ENCODE assay signal across 16 cellular contexts in genomic region chr14:62118461-62118860, GRCh38.
DNase-seq lines count a peak whose midpoint lies in the region; ATAC-seq and TF ChIP-seq lines count a peak whose summit lies in the region.
"Had no signal": no experiment of that assay in that cellular context is flagged by ENCODE, and none has a peak within 500 bp of the region (broad histone marks: within the 10 kb centered on the region; RNA-seq: fewer than 3 reads in every experiment).

No MANE protein-coding gene starts in this region.

- H3F3A ChIP-seq in neural progenitor cell (ENCODE audit: low read depth) = peaks cover 5% of the 10 kb centered on the region

- no peak overlapping the region for H3K27ac ChIP-seq in Karpas-422 (ENCODE audit: low read length)
- H3K27ac ChIP-seq in neural progenitor cell = no peak overlapping the region
- H3K27ac ChIP-seq: BLaER1, GM23248 had no signal

- no peaks in the 10 kb centered on the region for H3K36me3 Mint-ChIP-seq in neural progenitor cell
- H3K36me3 Mint-ChIP-seq in activated T-cell treated with anti-CD3 and anti-CD28 coated beads, Interleukin-2, amount 50 U/mL, for 4 hours (ENCODE audit: insufficient read depth) = no peaks in the 10 kb centered on the region
- H3K36me3 Mint-ChIP-seq: CD8-positive, alpha-beta memory T cell had no signal

- DNase-seq in Karpas-422 (no peak), neural progenitor cell (ENCODE audit: low spot score) (no peak), kidney tubule cell (ENCODE audit: low spot score) (no peak), 8988T (no peak)
- no peak for DNase-seq in activated T-cell treated with anti-CD3 and anti-CD28 coated beads, Interleukin-2, amount 50 U/mL, for 4 hours
- no peak for DNase-seq in stimulated activated naive CD8-positive, alpha-beta T cell treated with anti-CD3 and anti-CD28 coated beads, Interleukin-15, Interleukin-2, amounts not matched to agents 100 U/mL and 50 U/mL, for 24 hours
- DNase-seq: CD8-positive, alpha-beta memory T cell; DND-41; NCI-H1092; NCI-H187 had no signal

- peak overlapping the region; percentile 31 for H3K4me3 Mint-ChIP-seq in neural progenitor cell
- no peak overlapping the region for H3K4me3 Mint-ChIP-seq in activated T-cell treated with anti-CD3 and anti-CD28 coated beads, Interleukin-2, amount 50 U/mL, for 4 hours

- peaks cover 10% of the 10 kb centered on the region for H3K27me3 Mint-ChIP-seq in neural progenitor cell (ENCODE audit: insufficient read depth, low read depth)
- H3K27me3 Mint-ChIP-seq in activated T-cell treated with anti-CD3 and anti-CD28 coated beads, Interleukin-2, amount 50 U/mL, for 4 hours (ENCODE audit: low read depth) = peaks cover 55% of the 10 kb centered on the region

- H3K27me3 ChIP-seq in Karpas-422 (ENCODE audit: low read length) (no peaks in the 10 kb centered on the region; the same call in 1 of the 2 replicates), endocrine pancreas (ENCODE audit: control insufficient read depth, insufficient read depth, low read length) (no peaks in the 10 kb centered on the region), neural progenitor cell (peaks cover 86% of the 10 kb centered on the region)

- TF ChIP-seq CTCF in neural progenitor cell (IDR thresholded peaks at IDR 0.05) = no peak

- no peaks in the 10 kb centered on the region for H3K9me3 Mint-ChIP-seq in neural progenitor cell
- H3K9me3 Mint-ChIP-seq in activated T-cell treated with anti-CD3 and anti-CD28 coated beads, Interleukin-2, amount 50 U/mL, for 4 hours = no peaks in the 10 kb centered on the region
- H3K9me3 Mint-ChIP-seq: CD8-positive, alpha-beta memory T cell had no signal

- H3K4me2 ChIP-seq in Karpas-422 (ENCODE audit: low read depth, low read length, poor library complexity, severe bottlenecking) (no peak overlapping the region), neural progenitor cell (no peak overlapping the region)

- no peak overlapping the region for H3K27ac Mint-ChIP-seq in neural progenitor cell
- H3K27ac Mint-ChIP-seq: CD8-positive, alpha-beta memory T cell had no signal

- no peak overlapping the region for H3K4me3 ChIP-seq in Karpas-422 (ENCODE audit: low read length)
- peak overlapping the region; percentile 91 for H3K4me3 ChIP-seq in endocrine pancreas (ENCODE audit: control insufficient read depth, insufficient read depth, low read length)
- H3K4me3 ChIP-seq in neural progenitor cell = no peak overlapping the region
- H3K4me3 ChIP-seq: GM23248, K562 had no signal

- no peak overlapping the region for H3K9ac ChIP-seq in Karpas-422 (ENCODE audit: low read length)
- H3K9ac ChIP-seq in endocrine pancreas (ENCODE audit: control insufficient read depth, insufficient read depth, low read length) = no peak overlapping the region
- H3K9ac ChIP-seq in neural progenitor cell = no peak overlapping the region
- H3K9ac ChIP-seq: BLaER1, GM23248 had no signal

- no peaks in the 10 kb centered on the region for H3K9me2 ChIP-seq in Karpas-422 (replicated peaks; ENCODE audit: insufficient read depth, low read length)

- H2AFZ ChIP-seq in Karpas-422 (ENCODE audit: low read length) = peak overlapping the region; percentile 0; the same call in 1 of the 2 replicates
- H2AFZ ChIP-seq in neural progenitor cell (replicated peaks) = no peak overlapping the region
- H2AFZ ChIP-seq: GM23248 had no signal

- H3K9me3 ChIP-seq in Karpas-422 (ENCODE audit: low read length) (no peaks in the 10 kb centered on the region), endocrine pancreas (ENCODE audit: control insufficient read depth, low read length) (no peaks in the 10 kb centered on the region), neural progenitor cell (ENCODE audit: low read depth) (no peaks in the 10 kb centered on the region)

- H4K20me1 ChIP-seq in Karpas-422 (ENCODE audit: insufficient read depth, low read depth, low read length) = no peaks in the 10 kb centered on the region
- H4K20me1 ChIP-seq in neural progenitor cell (ENCODE audit: low read depth) = peaks cover 3% of the 10 kb centered on the region
- H4K20me1 ChIP-seq: BLaER1 had no signal

- H3K4me1 ChIP-seq in Karpas-422 (ENCODE audit: low read length) (peaks cover 40% of the 10 kb centered on the region), endocrine pancreas (ENCODE audit: control insufficient read depth, insufficient read depth, low read length) (peaks cover 4% of the 10 kb centered on the region), neural progenitor cell (peaks cover 6% of the 10 kb centered on the region)
- H3K4me1 ChIP-seq: BLaER1 had no signal

- peaks cover 15% of the 10 kb centered on the region for H3K4me1 Mint-ChIP-seq in neural progenitor cell
- H3K4me1 Mint-ChIP-seq in activated T-cell treated with anti-CD3 and anti-CD28 coated beads, Interleukin-2, amount 50 U/mL, for 4 hours (ENCODE audit: low read depth) = peaks cover 6% of the 10 kb centered on the region

- H3K36me3 ChIP-seq in Karpas-422 (ENCODE audit: insufficient read depth, low read length) = no peaks in the 10 kb centered on the region
- no peaks in the 10 kb centered on the region for H3K36me3 ChIP-seq in endocrine pancreas (ENCODE audit: control insufficient read depth, insufficient read depth, low read length)
- no peaks in the 10 kb centered on the region for H3K36me3 ChIP-seq in neural progenitor cell
- H3K36me3 ChIP-seq: BLaER1 had no signal

- peak; percentile 28 for ATAC-seq in GM18519 (IDR thresholded peaks at IDR 0.05; ENCODE audit: low FRiP score, unreplicated experiment)
- no peak for ATAC-seq in activated T-cell treated with anti-CD3 and anti-CD28 coated beads, Interleukin-2, amount 50 U/mL, for 4 hours
- no peak for ATAC-seq in stimulated activated naive CD8-positive, alpha-beta T cell treated with anti-CD3 and anti-CD28 coated beads, Interleukin-15, Interleukin-2, amounts not matched to agents 100 U/mL and 50 U/mL, for 24 hours
- ATAC-seq: HCT116, K562 had no signal

- no peaks in the 10 kb centered on the region for H3K79me2 ChIP-seq in Karpas-422 (ENCODE audit: low read length)
- H3K79me2 ChIP-seq in neural progenitor cell (ENCODE audit: low read depth) = no peaks in the 10 kb centered on the region
